ENCODE assay signal across 14 cellular contexts in genomic region chr3:183266454-183266853, GRCh38. TPM values are rescaled to one million over a fixed set of nuclear protein-coding genes. Genes with fewer than 3 reads are reported as not detected.
A peak's percentile ranks its signal among the peaks of the same experiment; 100 is the strongest.
DNase-seq lines count a peak whose midpoint lies in the region; ATAC-seq, FAIRE-seq and TF ChIP-seq lines count a peak whose summit lies in the region.
"Had no signal": no experiment of that assay in that cellular context is flagged by ENCODE, and none has a peak within 500 bp of the region (broad histone marks: within the 10 kb centered on the region; RNA-seq: fewer than 3 reads in every experiment).

No MANE protein-coding gene starts in this region.

- peaks cover 89% of the 10 kb centered on the region for H3K79me2 ChIP-seq in keratinocyte (ENCODE audit: control insufficient read depth, insufficient read depth, low read length)

- CTCF ChIA-PET in activated naive CD4-positive, alpha-beta T cell treated with anti-CD3 and anti-CD28 coated beads for 36 hours (lab: Charles Lee): interaction anchor here (0.9 to 1.8 kb wide), 6 partner anchors 11 to 144 kb away, joined by 3 to 10 read pairs (median 6); partner anchors contain the start of gene B3GNT5

- H3K9me3 Mint-ChIP-seq in activated naive CD4-positive, alpha-beta T cell treated with anti-CD3 and anti-CD28 coated beads for 36 hours: no peaks in the 10 kb centered on the region
- no peaks in the 10 kb centered on the region for H3K9me3 Mint-ChIP-seq in activated T-helper 17 cell treated with anti-CD3 and anti-CD28 coated beads, Interleukin-2, amount 50 U/mL, for 72 hours
- H3K9me3 Mint-ChIP-seq: stimulated activated memory B cell treated with anti-CD40 and anti-IgM and Interleukin-4, amounts not matched to agents 10 μg/mL and 1 μg/mL and 100 μg/mL, for 72 hours had no signal

- H3K4me3 Mint-ChIP-seq in activated naive CD4-positive, alpha-beta T cell treated with anti-CD3 and anti-CD28 coated beads for 36 hours: peak overlapping the region; percentile 2
- no peak overlapping the region for H3K4me3 Mint-ChIP-seq in activated T-helper 17 cell treated with anti-CD3 and anti-CD28 coated beads, Interleukin-2, amount 50 U/mL, for 72 hours
- H3K4me3 Mint-ChIP-seq: stimulated activated memory B cell treated with anti-CD40 and anti-IgM and Interleukin-4, amounts not matched to agents 10 μg/mL and 1 μg/mL and 100 μg/mL, for 72 hours; T-helper 17 cell had no signal

- peak overlapping the region in 2 of 3 experiments; percentile 40 to 46 for H3K4me3 ChIP-seq in keratinocyte (ENCODE audit: control insufficient read depth in 2 of 3, extremely low read depth in 1 of 3, insufficient read depth in 2 of 3, low read depth in 1 of 3, low read length in 3 of 3)
- H3K4me3 ChIP-seq in subcutaneous abdominal adipose tissue (ENCODE audit: low read depth in 1 of 5, low read length in 5 of 5): no peak overlapping the region
- no peak overlapping the region for H3K4me3 ChIP-seq in kidney (ENCODE audit: low read length in 2 of 2)
- H3K4me3 ChIP-seq in right atrium auricular region: no peak overlapping the region

- TF ChIP-seq CTCF in keratinocyte (optimal IDR thresholded peaks at IDR 0.05 in 1 of 3, IDR thresholded peaks at IDR 0.05 in 1 of 3, conservative IDR thresholded peaks at IDR 0.05 in 1 of 3; ENCODE audit: extremely low read depth in 1 of 3, insufficient read depth in 2 of 3, low read length in 3 of 3) (no peak), kidney (IDR thresholded peaks at IDR 0.05; ENCODE audit: borderline replicate concordance, extremely low read depth, insufficient read depth) (no peak), right atrium auricular region (IDR thresholded peaks at IDR 0.05) (no peak)

- peak overlapping the region; percentile 81 for H3K4me2 ChIP-seq in keratinocyte (ENCODE audit: control insufficient read depth, extremely low read depth, insufficient read depth, low read depth, low read length)

- ATAC-seq in activated T-helper 17 cell treated with anti-CD3 and anti-CD28 coated beads, Interleukin-2, amount 50 U/mL, for 72 hours (replicated peaks): peak; percentile 75
- ATAC-seq: stimulated activated memory B cell treated with anti-CD40 and anti-IgM and Interleukin-4, amounts not matched to agents 10 μg/mL and 1 μg/mL and 100 μg/mL, for 72 hours; T-helper 17 cell had no signal

- H3K36me3 ChIP-seq in keratinocyte (ENCODE audit: control insufficient read depth in 2 of 2, extremely low read depth in 1 of 2, insufficient read depth in 2 of 2, low read length in 2 of 2): peaks cover 10 to 20% of the 10 kb centered on the region in 2 experiments
- peaks cover 0 to 7% (median 5%) of the 10 kb centered on the region in 5 donors for H3K36me3 ChIP-seq in subcutaneous abdominal adipose tissue (ENCODE audit: control insufficient read depth in 5 of 5, insufficient read depth in 5 of 5, low read length in 5 of 5)
- no peaks in the 10 kb centered on the region for H3K36me3 ChIP-seq in kidney (ENCODE audit: control insufficient read depth in 1 of 2, insufficient read depth in 2 of 2, low read length in 2 of 2)
- H3K36me3 ChIP-seq in right atrium auricular region: peaks cover 8% of the 10 kb centered on the region

- H2AFZ ChIP-seq in keratinocyte (ENCODE audit: control insufficient read depth, low read length): no peak overlapping the region

- peaks cover 2% of the 10 kb centered on the region for H3K9me1 ChIP-seq in keratinocyte (ENCODE audit: control insufficient read depth, extremely low read depth, insufficient read depth, low read length)

- peaks cover 6% of the 10 kb centered on the region for H3K4me1 Mint-ChIP-seq in activated naive CD4-positive, alpha-beta T cell treated with anti-CD3 and anti-CD28 coated beads for 36 hours (ENCODE audit: low read depth)
- peaks cover 11% of the 10 kb centered on the region for H3K4me1 Mint-ChIP-seq in activated T-helper 17 cell treated with anti-CD3 and anti-CD28 coated beads, Interleukin-2, amount 50 U/mL, for 72 hours
- H3K4me1 Mint-ChIP-seq: stimulated activated memory B cell treated with anti-CD40 and anti-IgM and Interleukin-4, amounts not matched to agents 10 μg/mL and 1 μg/mL and 100 μg/mL, for 72 hours; T-helper 17 cell had no signal

- no peaks in the 10 kb centered on the region for H3K27me3 ChIP-seq in keratinocyte (ENCODE audit: control insufficient read depth, extremely low read depth, insufficient read depth, low read length)
- no peaks in the 10 kb centered on the region for H3K27me3 ChIP-seq in subcutaneous abdominal adipose tissue (ENCODE audit: control insufficient read depth in 5 of 5, insufficient read depth in 4 of 5, low read length in 5 of 5)
- H3K27me3 ChIP-seq in right atrium auricular region: no peaks in the 10 kb centered on the region

- H3K9ac ChIP-seq in keratinocyte (ENCODE audit: control insufficient read depth, extremely low read depth, insufficient read depth, low read length): peak overlapping the region; percentile 77
- no peak overlapping the region for H3K9ac ChIP-seq in subcutaneous abdominal adipose tissue (ENCODE audit: low read length in 5 of 5)
- no peak overlapping the region for H3K9ac ChIP-seq in kidney (ENCODE audit: low read length in 2 of 2)

- H3K4me1 ChIP-seq in keratinocyte (ENCODE audit: control insufficient read depth, extremely low read depth, insufficient read depth, low read length) (peaks cover 84% of the 10 kb centered on the region), subcutaneous abdominal adipose tissue (ENCODE audit: control insufficient read depth in 5 of 5, insufficient read depth in 5 of 5, low read length in 5 of 5) (peaks cover 0 to 30% (median 13%) of the 10 kb centered on the region in 5 donors), kidney (ENCODE audit: control insufficient read depth in 1 of 2, insufficient read depth in 1 of 2, low read depth in 1 of 2, low read length in 2 of 2) (peaks cover 6 to 10% of the 10 kb centered on the region in 2 donors), right atrium auricular region (peaks cover 0 to 15% of the 10 kb centered on the region in 2 donors)

- intact Hi-C loops in activated naive CD4-positive, alpha-beta T cell treated with anti-CD3 and anti-CD28 coated beads for 36 hours (cut with micrococcal nuclease): loop anchor here (1.0 to 10.0 kb wide), 12 partner anchors 13 to 469 kb away; partner anchors contain the start of genes B3GNT5, KLHL24 and KLHL6
- intact Hi-C loops in kidney (cut with DNase I): no loop called here

- H4K20me1 ChIP-seq in keratinocyte (ENCODE audit: control insufficient read depth, extremely low read depth, insufficient read depth, low read length): no peaks in the 10 kb centered on the region

- no peak overlapping the region for H3K27ac Mint-ChIP-seq in activated naive CD4-positive, alpha-beta T cell treated with anti-CD3 and anti-CD28 coated beads for 36 hours
- no peak overlapping the region for H3K27ac Mint-ChIP-seq in activated T-helper 17 cell treated with anti-CD3 and anti-CD28 coated beads, Interleukin-2, amount 50 U/mL, for 72 hours
- H3K27ac Mint-ChIP-seq: stimulated activated memory B cell treated with anti-CD40 and anti-IgM and Interleukin-4, amounts not matched to agents 10 μg/mL and 1 μg/mL and 100 μg/mL, for 72 hours; T-helper 17 cell had no signal

- peak overlapping the region; percentile 96 for H3K27ac ChIP-seq in keratinocyte (ENCODE audit: control insufficient read depth, insufficient read depth, low read length)
- peak overlapping the region; percentile 51 for H3K27ac ChIP-seq in subcutaneous abdominal adipose tissue (ENCODE audit: low read depth, low read length)
- H3K27ac ChIP-seq in kidney (ENCODE audit: low read depth in 2 of 2, low read length in 2 of 2): no peak overlapping the region
- H3K27ac ChIP-seq in right atrium auricular region: no peak overlapping the region

- peaks cover 25% of the 10 kb centered on the region for H3K36me3 Mint-ChIP-seq in activated naive CD4-positive, alpha-beta T cell treated with anti-CD3 and anti-CD28 coated beads for 36 hours (ENCODE audit: low read depth)
- peaks cover 52% of the 10 kb centered on the region for H3K36me3 Mint-ChIP-seq in activated T-helper 17 cell treated with anti-CD3 and anti-CD28 coated beads, Interleukin-2, amount 50 U/mL, for 72 hours (ENCODE audit: low read depth)
- H3K36me3 Mint-ChIP-seq: stimulated activated memory B cell treated with anti-CD40 and anti-IgM and Interleukin-4, amounts not matched to agents 10 μg/mL and 1 μg/mL and 100 μg/mL, for 72 hours had no signal

- dilution Hi-C loops in keratinocyte (cut with MboI; ENCODE audit: extremely low pct_ligation_motif_present, low sequenced_read_pairs): no loop called here

- peak; percentile 42 for DNase-seq in activated naive CD4-positive, alpha-beta T cell treated with anti-CD3 and anti-CD28 coated beads for 36 hours
- no peak for DNase-seq in activated naive CD4-positive, alpha-beta T cell treated with anti-CD3 and anti-CD28 coated beads, Interleukin-2, amount 50 U/mL, for 16 hours
- DNase-seq in keratinocyte (ENCODE audit: low read depth, low spot score) (no peak), islet precursor cell (no peak), kidney (no peak), right atrium auricular region (ENCODE audit: low spot score) (no peak)
- DNase-seq: GDM1, NCI-H2029 treated with DMSO at 0.1 percent for 48 hours, RPMI8226, T-helper 17 cell had no signal

- H3K27me3 Mint-ChIP-seq in activated naive CD4-positive, alpha-beta T cell treated with anti-CD3 and anti-CD28 coated beads for 36 hours (ENCODE audit: low read depth): no peaks in the 10 kb centered on the region
- H3K27me3 Mint-ChIP-seq in activated T-helper 17 cell treated with anti-CD3 and anti-CD28 coated beads, Interleukin-2, amount 50 U/mL, for 72 hours: no peaks in the 10 kb centered on the region

- H3K9me3 ChIP-seq in keratinocyte (ENCODE audit: control insufficient read depth, low read depth, low read length): no peaks in the 10 kb centered on the region
- H3K9me3 ChIP-seq in subcutaneous abdominal adipose tissue (ENCODE audit: control insufficient read depth in 5 of 5, low read length in 5 of 5): no peaks in the 10 kb centered on the region
- no peaks in the 10 kb centered on the region for H3K9me3 ChIP-seq in kidney (ENCODE audit: control insufficient read depth in 1 of 2, low read length in 2 of 2)
- H3K9me3 ChIP-seq in right atrium auricular region: no peaks in the 10 kb centered on the region
- H3K9me3 ChIP-seq: Caco-2 had no signal

- FAIRE-seq in keratinocyte (lab: Jason Lieb, UNC): peak; percentile 17
- no peak for FAIRE-seq in kidney (lab: Jason Lieb, UNC)

RNA-seq across cellular contexts. Expression of gene B3GNT5, which starts 13.4 kb away (rescaled TPM):
- 10 to 100 TPM; 15.0 to 18.8 TPM for total RNA-seq in activated naive CD4-positive, alpha-beta T cell treated with anti-CD3 and anti-CD28 coated beads for 36 hours
- total RNA-seq in activated T-helper 17 cell treated with anti-CD3 and anti-CD28 coated beads, Interleukin-2, amount 50 U/mL, for 72 hours: 1 to 10 TPM; 1.4 to 7.1 TPM
- polyA plus RNA-seq in keratinocyte (39.7 to 66.6 TPM (median 42.0 TPM) in 3 replicates), kidney (ENCODE audit: insufficient read depth, low read depth, low replicate concordance) (2.4 TPM)
- 46.3 TPM for polyA plus RNA-seq in keratinocyte (2011; ENCODE audit: low read depth)
- polyA plus RNA-seq in keratinocyte (2011; cell fraction: cytosol; rRNA removed): 17.6 and 39.0 TPM in 2 replicates
- 36.0 and 52.1 TPM in 2 replicates for polyA plus RNA-seq in keratinocyte (2011; cell fraction: nucleus; rRNA removed)
- 35.0 and 44.0 TPM in 2 replicates for polyA plus RNA-seq in keratinocyte (2012; ENCODE audit: low replicate concordance)
- 19.5 to 104 TPM (median 62.1 TPM) in 3 replicates for polyA minus RNA-seq in keratinocyte
- 31.1 TPM for polyA minus RNA-seq in keratinocyte (2011; cell fraction: cytosol; rRNA and poly(A)+ RNA removed)
- 55.0 and 105 TPM in 2 replicates for polyA minus RNA-seq in keratinocyte (2011; cell fraction: nucleus; rRNA and poly(A)+ RNA removed)
- total RNA-seq in kidney (9.9 TPM), right atrium auricular region (1 to 10 TPM; 1.7 to 2.0 TPM)

Comparison
In these comparisons a context has a peak if more than half of its experiments do, and no peak if none do; other contexts are left out.
1. H3K27ac ChIP-seq: peak in keratinocyte (single experiment) and subcutaneous abdominal adipose tissue (single experiment); none in kidney (0 of 2) and right atrium auricular region (0 of 2).
2. H3K4me3 ChIP-seq: peak in keratinocyte (2 of 3); none in subcutaneous abdominal adipose tissue (0 of 5), kidney (0 of 2) and right atrium auricular region (0 of 2).